ENCODE assay signal across 10 cellular contexts in genomic region chr5:139942243-139942642, GRCh38.
"Had no signal": no experiment of that assay in that cellular context is flagged by ENCODE, and none has a peak within 500 bp of the region (broad histone marks: within the 10 kb centered on the region; RNA-seq: fewer than 3 reads in every experiment).

No MANE protein-coding gene starts in this region.

- H3K36me3 ChIP-seq: HAP-1 had no signal

- H3K4me1 ChIP-seq: HAP-1 had no signal

- FAIRE-seq: H1 had no signal

- H3K9me3 ChIP-seq: HAP-1 had no signal

- DNase-seq: GM23248, GOT3, H7, H9, HCEC 1CT, HFFc6 had no signal

- H3K9ac ChIP-seq: GM23248 had no signal

- H3K27ac ChIP-seq: GM23248 had no signal

- H3K4me2 ChIP-seq: GM23338 had no signal

- H3K4me3 ChIP-seq: GM23248, GM23338, HAP-1 had no signal

- H2AFZ ChIP-seq: GM23248, GM23338 had no signal

- ATAC-seq: GM23338, HCT116 had no signal
